In the genomic region with DNA sequence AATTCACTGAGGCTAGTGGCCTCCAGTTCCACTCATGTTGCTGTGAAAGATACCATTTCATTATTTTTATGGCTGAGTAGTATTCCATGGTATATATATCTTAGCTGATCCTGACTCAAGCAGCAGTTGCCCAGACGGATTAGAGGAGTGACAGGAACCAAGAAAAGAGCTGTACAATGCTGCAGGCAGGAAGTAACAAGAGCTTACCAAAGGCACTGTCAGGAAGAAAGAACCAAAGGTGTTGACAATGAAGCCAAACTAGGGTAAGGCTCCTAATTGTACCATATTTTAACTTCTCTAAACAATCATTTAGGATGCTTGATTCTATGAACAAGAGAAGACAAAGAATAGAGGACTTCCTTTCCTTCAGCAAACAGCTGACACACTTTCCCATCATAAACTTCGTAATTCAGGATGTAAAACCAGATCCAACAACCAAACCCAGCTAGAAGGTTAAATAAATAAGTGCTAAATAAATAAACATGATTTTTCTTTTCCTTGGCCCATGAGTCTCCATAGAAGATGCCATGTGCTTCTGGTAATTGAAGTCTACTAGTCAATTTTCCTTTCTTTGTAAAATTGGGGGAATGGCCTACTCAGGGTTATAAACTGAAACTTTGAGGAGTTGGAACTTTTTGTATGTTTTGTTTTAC, we compare ENCODE assay signal across 19 cellular contexts.
A peak's percentile ranks its signal among the peaks of the same experiment; 100 is the strongest.
DNase-seq lines count a peak whose midpoint lies in the region; ATAC-seq and TF ChIP-seq lines count a peak whose summit lies in the region.
"Had no signal": no experiment of that assay in that cellular context is flagged by ENCODE, and none has a peak within 500 bp of the region (broad histone marks: within the 10 kb centered on the region; RNA-seq: fewer than 3 reads in every experiment).

No MANE protein-coding gene starts in this region.

- CTCF ChIA-PET in MCF 10A (lab: Yijun Ruan, JAX), result interaction anchor here (0.8 to 0.9 kb wide), 2 partner anchors 9 to 14 kb away, joined by 3 read pairs; no protein-coding TSS in a partner anchor
- CTCF ChIA-PET in activated CD4-positive, alpha-beta memory T cell treated with anti-CD3 and anti-CD28 coated beads for 36 hours (lab: Charles Lee), result interaction anchor here (0.6 to 2.4 kb wide), 5 partner anchors 11 to 562 kb away, joined by 3 to 8 read pairs (median 3); no protein-coding TSS in a partner anchor

- peaks cover 17% of the 10 kb centered on the region for H3K4me1 Mint-ChIP-seq in MCF 10A (ENCODE audit: insufficient read depth, unreplicated experiment)
- H3K4me1 Mint-ChIP-seq in activated CD4-positive, alpha-beta memory T cell treated with anti-CD3 and anti-CD28 coated beads for 36 hours (ENCODE audit: low read depth), result peaks cover 83% of the 10 kb centered on the region
- H3K4me1 Mint-ChIP-seq: GM23338 had no signal

- H3K27ac ChIP-seq in breast epithelium (peak overlapping the region in 1 of 2 donors; percentile 33), foreskin keratinocyte (peak overlapping the region; percentile 97), gastroesophageal sphincter (no peak overlapping the region)
- H3K27ac ChIP-seq: KMS-11, ovary, suprapubic skin, WERI-Rb-1 had no signal

- peaks cover 8% of the 10 kb centered on the region for H3K9me3 Mint-ChIP-seq in MCF 10A (ENCODE audit: unreplicated experiment)
- no peaks in the 10 kb centered on the region for H3K9me3 Mint-ChIP-seq in activated CD4-positive, alpha-beta memory T cell treated with anti-CD3 and anti-CD28 coated beads for 36 hours
- H3K9me3 Mint-ChIP-seq: GM23338 had no signal

- TF ChIP-seq CTCF in MCF 10A (IDR thresholded peaks at IDR 0.05; ENCODE audit: unreplicated experiment) (no peak), breast epithelium (IDR thresholded peaks at IDR 0.05) (no peak), foreskin keratinocyte (conservative IDR thresholded peaks at IDR 0.05) (no peak), gastroesophageal sphincter (IDR thresholded peaks at IDR 0.05) (no peak)

- H3K36me3 ChIP-seq in breast epithelium (no peaks in the 10 kb centered on the region), gastroesophageal sphincter (no peaks in the 10 kb centered on the region)
- H3K36me3 ChIP-seq: ovary, suprapubic skin, WERI-Rb-1 had no signal

- H3K4me3 ChIP-seq in breast epithelium (no peak overlapping the region), gastroesophageal sphincter (no peak overlapping the region)
- H3K4me3 ChIP-seq: GM23338, ovary, suprapubic skin had no signal

- WGBS in gastroesophageal sphincter (ENCODE audit: low coverage in 1 of 2), 2 donors, result 65 to 92% methylated on average over 1 to 2 of the region's 2 CpGs

- no peaks in the 10 kb centered on the region for H3K27me3 Mint-ChIP-seq in MCF 10A (ENCODE audit: insufficient read depth, unreplicated experiment)
- no peaks in the 10 kb centered on the region for H3K27me3 Mint-ChIP-seq in activated CD4-positive, alpha-beta memory T cell treated with anti-CD3 and anti-CD28 coated beads for 36 hours

- H3K4me3 Mint-ChIP-seq in MCF 10A (ENCODE audit: unreplicated experiment), result no peak overlapping the region
- no peak overlapping the region for H3K4me3 Mint-ChIP-seq in activated CD4-positive, alpha-beta memory T cell treated with anti-CD3 and anti-CD28 coated beads for 36 hours
- H3K4me3 Mint-ChIP-seq: GM23338 had no signal

- H3K4me1 ChIP-seq in breast epithelium (peaks cover 0 to 9% of the 10 kb centered on the region in 2 donors), foreskin keratinocyte (peaks cover 26% of the 10 kb centered on the region), gastroesophageal sphincter (peaks cover 0 to 14% (median 2%) of the 10 kb centered on the region in 3 donors)

- H3K9me3 ChIP-seq in breast epithelium, result no peaks in the 10 kb centered on the region
- no peaks in the 10 kb centered on the region for H3K9me3 ChIP-seq in gastroesophageal sphincter
- H3K9me3 ChIP-seq: ovary, suprapubic skin had no signal

- intact Hi-C loops in MCF 10A (cut with micrococcal nuclease), result no loop called here
- intact Hi-C loops in breast epithelium (cut with DNase I; ENCODE audit: low total_unique reads), result no loop called here
- intact Hi-C loops in activated CD4-positive, alpha-beta memory T cell treated with anti-CD3 and anti-CD28 coated beads for 36 hours (cut with micrococcal nuclease), result loop anchor here (10.0 kb wide), 3 partner anchors 639 to 1399 kb away; a partner anchor contains a TSS

- peak overlapping the region; percentile 16 for H3K27ac Mint-ChIP-seq in MCF 10A (ENCODE audit: low read depth, unreplicated experiment)
- H3K27ac Mint-ChIP-seq in activated CD4-positive, alpha-beta memory T cell treated with anti-CD3 and anti-CD28 coated beads for 36 hours, result peak overlapping the region; percentile 8
- H3K27ac Mint-ChIP-seq: GM23338 had no signal

- no peak for TF ChIP-seq POLR2A in breast epithelium (IDR thresholded peaks at IDR 0.05)
- no peak for TF ChIP-seq POLR2A in gastroesophageal sphincter (IDR thresholded peaks at IDR 0.05)

- no peak for DNase-seq in MCF 10A (ENCODE audit: unreplicated experiment)
- no peak for DNase-seq in breast epithelium (ENCODE audit: low spot score in 2 of 2)
- DNase-seq in activated CD4-positive, alpha-beta memory T cell treated with anti-CD3 and anti-CD28 coated beads for 36 hours, result no peak
- no peak for DNase-seq in foreskin keratinocyte
- no peak for DNase-seq in GM19238 (ENCODE audit: insufficient read length, low spot score)
- DNase-seq in NCI-H187 (lab: John Stamatoyannopoulos, UW), result no peak
- DNase-seq: aorta, NCI-H1048, NCI-H2029 treated with DMSO at 0.1 percent for 48 hours, NCI-H510A, ovary, right cardiac atrium, Right ventricle myocardium superior, WERI-Rb-1 had no signal

- POLR2A ChIA-PET in MCF 10A (lab: Yijun Ruan, JAX), result interaction anchor here (0.8 to 2.7 kb wide), 4 partner anchors 9 to 46 kb away, joined by 5 to 8 read pairs (median 7); no protein-coding TSS in a partner anchor
- POLR2A ChIA-PET in activated CD4-positive, alpha-beta memory T cell treated with anti-CD3 and anti-CD28 coated beads for 36 hours (lab: Charles Lee), result interaction anchor here (1.0 to 2.5 kb wide), 2 partner anchors 59 to 150 kb away, joined by 3 to 6 read pairs; no protein-coding TSS in a partner anchor

- H3K27me3 ChIP-seq in breast epithelium (no peaks in the 10 kb centered on the region), foreskin keratinocyte (no peaks in the 10 kb centered on the region), gastroesophageal sphincter (no peaks in the 10 kb centered on the region)
- H3K27me3 ChIP-seq: ovary, suprapubic skin had no signal

- H3K36me3 Mint-ChIP-seq in MCF 10A (ENCODE audit: insufficient read depth, unreplicated experiment), result no peaks in the 10 kb centered on the region
- no peaks in the 10 kb centered on the region for H3K36me3 Mint-ChIP-seq in activated CD4-positive, alpha-beta memory T cell treated with anti-CD3 and anti-CD28 coated beads for 36 hours

- no TSS peak for BruUV-seq in MCF 10A (replicated peaks; lab: Mats Ljungman, UMichigan)

- ATAC-seq in foreskin keratinocyte (no peak), HG03442 (IDR thresholded peaks at IDR 0.05; ENCODE audit: unreplicated experiment) (no peak), gastroesophageal sphincter (no peak)
- ATAC-seq: GM23338 had no signal

- TF ChIP-seq EP300 in gastroesophageal sphincter (IDR thresholded peaks at IDR 0.05), result no peak
